Comparison of ENCODE assay signal across 1 cellular context in genomic region chr7:21543528-21544302, GRCh38.
TF ChIP-seq lines count a peak whose summit lies in the region.

No MANE protein-coding gene starts in this region.

TF ChIP-seq in H1, 55 proteins besides CTCF, POLR2A, EP300 and RAD21 (continued from another document):
- TF ChIP-seq POU5F1 (IDR thresholded peaks at IDR 0.05; ENCODE audit: low read depth, low read length) = no peak
- TF ChIP-seq CTBP2 (IDR thresholded peaks at IDR 0.05; ENCODE audit: borderline replicate concordance, insufficient read depth, insufficient read length, low read length) = no peak
- no peak for TF ChIP-seq CHD7 (IDR thresholded peaks at IDR 0.05; ENCODE audit: insufficient replicate concordance, low read length)
- TF ChIP-seq CEBPB (IDR thresholded peaks at IDR 0.05; ENCODE audit: low read depth, low read length) = no peak
- no peak for TF ChIP-seq SIN3A (conservative IDR thresholded peaks at IDR 0.05 in 1 of 2, IDR thresholded peaks at IDR 0.05 in 1 of 2; ENCODE audit: low read depth in 1 of 2, low read length in 2 of 2)
- no peak for TF ChIP-seq TBP (IDR thresholded peaks at IDR 0.05; ENCODE audit: low read depth, low read length)
- no peak for TF ChIP-seq KDM1A (IDR thresholded peaks at IDR 0.05; ENCODE audit: borderline replicate concordance, low read length)
- TF ChIP-seq EGR1 (IDR thresholded peaks at IDR 0.05; ENCODE audit: borderline replicate concordance, low read depth, low read length) = no peak
- TF ChIP-seq, protein P1, sequence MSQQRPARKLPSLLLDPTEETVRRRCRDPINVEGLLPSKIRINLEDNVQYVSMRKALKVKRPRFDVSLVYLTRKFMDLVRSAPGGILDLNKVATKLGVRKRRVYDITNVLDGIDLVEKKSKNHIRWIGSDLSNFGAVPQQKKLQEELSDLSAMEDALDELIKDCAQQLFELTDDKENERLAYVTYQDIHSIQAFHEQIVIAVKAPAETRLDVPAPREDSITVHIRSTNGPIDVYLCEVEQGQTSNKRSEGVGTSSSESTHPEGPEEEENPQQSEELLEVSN (IDR thresholded peaks at IDR 0.05) = peak; percentile 48; the same call in 1 of the 2 replicates
- no peak for TF ChIP-seq NANOG (IDR thresholded peaks at IDR 0.05; ENCODE audit: insufficient read depth, low read depth, low read length, poor library complexity, severe bottlenecking)
- TF ChIP-seq RFX5 (IDR thresholded peaks at IDR 0.05; ENCODE audit: borderline replicate concordance, low read depth, low read length) = no peak
- no peak for TF ChIP-seq GABPA (IDR thresholded peaks at IDR 0.05; ENCODE audit: borderline replicate concordance, insufficient read depth, low read length)
- TF ChIP-seq, protein P2, sequence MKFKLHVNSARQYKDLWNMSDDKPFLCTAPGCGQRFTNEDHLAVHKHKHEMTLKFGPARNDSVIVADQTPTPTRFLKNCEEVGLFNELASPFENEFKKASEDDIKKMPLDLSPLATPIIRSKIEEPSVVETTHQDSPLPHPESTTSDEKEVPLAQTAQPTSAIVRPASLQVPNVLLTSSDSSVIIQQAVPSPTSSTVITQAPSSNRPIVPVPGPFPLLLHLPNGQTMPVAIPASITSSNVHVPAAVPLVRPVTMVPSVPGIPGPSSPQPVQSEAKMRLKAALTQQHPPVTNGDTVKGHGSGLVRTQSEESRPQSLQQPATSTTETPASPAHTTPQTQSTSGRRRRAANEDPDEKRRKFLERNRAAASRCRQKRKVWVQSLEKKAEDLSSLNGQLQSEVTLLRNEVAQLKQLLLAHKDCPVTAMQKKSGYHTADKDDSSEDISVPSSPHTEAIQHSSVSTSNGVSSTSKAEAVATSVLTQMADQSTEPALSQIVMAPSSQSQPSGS (IDR thresholded peaks at IDR 0.05; ENCODE audit: low read length) = no peak
- no peak; the same call in 1 of the 2 replicates for TF ChIP-seq MAX (IDR thresholded peaks at IDR 0.05)
- 0 out of 2 replicates have a peak, but pooled peaks have one; percentile 9 for TF ChIP-seq MAFK (IDR thresholded peaks at IDR 0.05; ENCODE audit: low read depth, low read length)
- no peak for TF ChIP-seq SIRT6 (IDR thresholded peaks at IDR 0.05; ENCODE audit: low read length)
- TF ChIP-seq YY1 (IDR thresholded peaks at IDR 0.05; ENCODE audit: low read depth, low read length) = no peak
- TF ChIP-seq SUZ12 (IDR thresholded peaks at IDR 0.05; ENCODE audit: low read length) = 0 out of 2 replicates have a peak, but pooled peaks have one; percentile 8
